In the genomic region with DNA sequence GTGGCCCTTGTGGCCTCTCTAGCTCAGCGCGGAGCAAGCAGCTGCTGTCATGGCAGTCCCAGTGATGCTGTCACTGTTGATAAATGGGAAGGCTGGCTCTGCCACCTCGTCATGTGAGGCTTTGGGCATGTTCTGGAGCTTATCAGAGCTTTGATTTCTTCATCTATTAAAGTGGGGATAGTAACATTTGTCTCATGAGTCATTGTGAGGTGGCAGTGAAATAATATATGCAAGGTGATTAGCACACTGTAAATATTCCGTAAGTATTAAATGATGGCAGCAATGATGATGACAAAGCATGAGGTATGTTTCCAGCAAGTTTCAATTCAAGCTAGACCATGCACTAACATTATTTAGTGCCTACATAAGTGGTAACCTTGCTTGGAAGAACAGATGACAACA, we compare ENCODE assay signal across 14 cellular contexts.
DNase-seq lines count a peak whose midpoint lies in the region; ATAC-seq and TF ChIP-seq lines count a peak whose summit lies in the region.
"Had no signal": no experiment of that assay in that cellular context is flagged by ENCODE, and none has a peak within 500 bp of the region (broad histone marks: within the 10 kb centered on the region; RNA-seq: fewer than 3 reads in every experiment).

No MANE protein-coding gene starts in this region.

- no peaks in the 10 kb centered on the region for H3K79me2 ChIP-seq in hepatocyte

- H2AFZ ChIP-seq in hepatocyte: no peak overlapping the region

- ATAC-seq in HG02938 (IDR thresholded peaks at IDR 0.05; ENCODE audit: unreplicated experiment): no peak
- ATAC-seq: activated T-cell treated with anti-CD3 and anti-CD28 coated beads, Interleukin-2, amount 50 U/mL, for 72 hours; left ventricle myocardium superior; naive thymus-derived CD8-positive, alpha-beta T cell had no signal

- peaks cover 43% of the 10 kb centered on the region for H3K4me1 Mint-ChIP-seq in nephron progenitor cell
- H3K4me1 Mint-ChIP-seq: naive thymus-derived CD8-positive, alpha-beta T cell had no signal

- no peak overlapping the region for H3K4me2 ChIP-seq in hepatocyte

- peak; percentile 19 for DNase-seq in ELR (ENCODE audit: low read depth)
- DNase-seq in NCI-H2196 treated with DMSO at 0.1 percent for 48 hours (lab: John Stamatoyannopoulos, UW; ENCODE audit: unreplicated experiment): peak; percentile 27
- peak; percentile 96 for DNase-seq in epithelial cell of esophagus (ENCODE audit: low read depth)
- DNase-seq in nephron progenitor cell: no peak
- DNase-seq in cerebellar cortex (ENCODE audit: low spot score): no peak
- DNase-seq in MV-4-11 (lab: John Stamatoyannopoulos, UW): no peak
- no peak for DNase-seq in hepatocyte (ENCODE audit: low spot score)
- DNase-seq: activated CD4-positive, alpha-beta memory T cell treated with anti-CD3 and anti-CD28 coated beads for 36 hours; activated T-cell treated with anti-CD3 and anti-CD28 coated beads, Interleukin-2, amount 50 U/mL, for 72 hours; left ventricle myocardium superior; naive thymus-derived CD8-positive, alpha-beta T cell; stimulated activated CD4-positive, alpha-beta T cell treated with anti-CD3 and anti-CD28 coated beads, Interleukin-2, amount 100 ng/mL, for 24 hours had no signal

- 54% methylated on average over 4 of the region's 4 CpGs for WGBS in hepatocyte (ENCODE audit: low lambda C conversion rate, missing lambda C conversion rate)

- TF ChIP-seq CTCF in epithelial cell of esophagus (IDR thresholded peaks at IDR 0.05; ENCODE audit: insufficient read depth, low read depth, low read length, missing control alignments): no peak
- no peak for TF ChIP-seq CTCF in nephron progenitor cell (IDR thresholded peaks at IDR 0.05)
- TF ChIP-seq CTCF in hepatocyte (IDR thresholded peaks at IDR 0.05; ENCODE audit: poor library complexity): no peak

- no peaks in the 10 kb centered on the region for H3K9me3 ChIP-seq in hepatocyte (ENCODE audit: low read depth)
- H3K9me3 ChIP-seq: thoracic aorta had no signal

- no peak overlapping the region for H3K4me3 Mint-ChIP-seq in nephron progenitor cell
- H3K4me3 Mint-ChIP-seq: activated CD4-positive, alpha-beta memory T cell treated with anti-CD3 and anti-CD28 coated beads for 36 hours; activated T-cell treated with anti-CD3 and anti-CD28 coated beads, Interleukin-2, amount 50 U/mL, for 72 hours; naive thymus-derived CD8-positive, alpha-beta T cell had no signal

- H3K4me1 ChIP-seq in hepatocyte (ENCODE audit: insufficient read depth): peaks cover 12% of the 10 kb centered on the region

- H3K27me3 Mint-ChIP-seq in nephron progenitor cell (ENCODE audit: low read depth, poor library complexity): peaks cover 2% of the 10 kb centered on the region
- H3K27me3 Mint-ChIP-seq: activated CD4-positive, alpha-beta memory T cell treated with anti-CD3 and anti-CD28 coated beads for 36 hours had no signal

- no peaks in the 10 kb centered on the region for H3K9me3 Mint-ChIP-seq in nephron progenitor cell
- H3K9me3 Mint-ChIP-seq: activated CD4-positive, alpha-beta memory T cell treated with anti-CD3 and anti-CD28 coated beads for 36 hours; activated T-cell treated with anti-CD3 and anti-CD28 coated beads, Interleukin-2, amount 50 U/mL, for 72 hours; naive thymus-derived CD8-positive, alpha-beta T cell had no signal

- peak overlapping the region; percentile 22 for H3K27ac Mint-ChIP-seq in nephron progenitor cell
- H3K27ac Mint-ChIP-seq: activated CD4-positive, alpha-beta memory T cell treated with anti-CD3 and anti-CD28 coated beads for 36 hours; activated T-cell treated with anti-CD3 and anti-CD28 coated beads, Interleukin-2, amount 50 U/mL, for 72 hours; naive thymus-derived CD8-positive, alpha-beta T cell had no signal

- H3K27me3 ChIP-seq in hepatocyte: no peaks in the 10 kb centered on the region

- no peak overlapping the region for H3K4me3 ChIP-seq in epithelial cell of esophagus (ENCODE audit: low read length)
- H3K4me3 ChIP-seq in hepatocyte: no peak overlapping the region
- H3K4me3 ChIP-seq: thoracic aorta had no signal

- H3K9me2 ChIP-seq in hepatocyte (replicated peaks; ENCODE audit: insufficient read depth): no peaks in the 10 kb centered on the region

- H4K20me1 ChIP-seq in hepatocyte (ENCODE audit: insufficient read depth, poor library complexity, severe bottlenecking): no peaks in the 10 kb centered on the region

- H3K27ac ChIP-seq in hepatocyte: no peak overlapping the region
- H3K27ac ChIP-seq: thoracic aorta had no signal

- no peaks in the 10 kb centered on the region for H3K36me3 Mint-ChIP-seq in nephron progenitor cell (ENCODE audit: low read depth)
- H3K36me3 Mint-ChIP-seq: activated CD4-positive, alpha-beta memory T cell treated with anti-CD3 and anti-CD28 coated beads for 36 hours; naive thymus-derived CD8-positive, alpha-beta T cell had no signal

- no peaks in the 10 kb centered on the region for H3K36me3 ChIP-seq in hepatocyte (replicated peaks; ENCODE audit: insufficient read depth, low read depth)
- H3K36me3 ChIP-seq: thoracic aorta had no signal

Comparison
In these comparisons a context has a peak if more than half of its experiments do, and no peak if none do; other contexts are left out.
1. DNase-seq: peak in ELR (single experiment), NCI-H2196 treated with DMSO at 0.1 percent for 48 hours (single experiment) and epithelial cell of esophagus (single experiment); none in nephron progenitor cell (single experiment), cerebellar cortex (single experiment), MV-4-11 (single experiment) and hepatocyte (single experiment).